8 cellular contexts compared by ENCODE assay signal in genomic region chr7:76294344-76295024, GRCh38. TPM values are rescaled to one million over a fixed set of nuclear protein-coding genes. Genes with fewer than 3 reads are reported as not detected.
DNase-seq lines count a peak whose midpoint lies in the region; ATAC-seq and TF ChIP-seq lines count a peak whose summit lies in the region.

No MANE protein-coding gene starts in this region.

- no peaks in the 10 kb centered on the region for H3K27me3 Mint-ChIP-seq in activated T-cell treated with anti-CD3 and anti-CD28 coated beads, Interleukin-2, amount 50 U/mL, for 4 hours (ENCODE audit: low read depth)
- no peaks in the 10 kb centered on the region for H3K27me3 Mint-ChIP-seq in activated CD8-positive, alpha-beta T cell treated with anti-CD3 and anti-CD28 coated beads for 36 hours

- H3K9me3 ChIP-seq in SK-N-SH, result no peaks in the 10 kb centered on the region
- no peaks in the 10 kb centered on the region for H3K9me3 ChIP-seq in fibroblast of lung (ENCODE audit: control insufficient read depth, insufficient read depth, low read depth, low read length)

- H4K20me1 ChIP-seq in SK-N-SH (ENCODE audit: insufficient read depth) (no peaks in the 10 kb centered on the region), fibroblast of lung (ENCODE audit: control insufficient read depth, extremely low read depth, insufficient read depth, low read length) (no peaks in the 10 kb centered on the region)

- H3K4me2 ChIP-seq in SK-N-SH (peak overlapping the region; percentile 92), fibroblast of lung (ENCODE audit: extremely low read depth, insufficient read depth, low read length) (peak overlapping the region; percentile 93)

- H3K9ac ChIP-seq in SK-N-SH (peak overlapping the region; percentile 75), fibroblast of lung (ENCODE audit: insufficient read depth, low read length) (peak overlapping the region; percentile 64)

- CTCF ChIA-PET in SK-N-SH (lab: Yijun Ruan, JAX), result interaction anchor here (0.6 to 31.3 kb wide), 4 partner anchors 8 to 118 kb away, joined by 3 to 774 read pairs (median 46); partner anchors contain the start of gene HSPB1
- CTCF ChIA-PET in activated CD8-positive, alpha-beta T cell treated with anti-CD3 and anti-CD28 coated beads for 36 hours (lab: Charles Lee), result interaction anchor here (4.8 kb wide), 1 partner anchor 22 kb away, joined by 78 read pairs; no protein-coding TSS in a partner anchor

- no peaks in the 10 kb centered on the region for H3K36me3 Mint-ChIP-seq in activated T-cell treated with anti-CD3 and anti-CD28 coated beads, Interleukin-2, amount 50 U/mL, for 4 hours (ENCODE audit: insufficient read depth)
- no peaks in the 10 kb centered on the region for H3K36me3 Mint-ChIP-seq in activated CD8-positive, alpha-beta T cell treated with anti-CD3 and anti-CD28 coated beads for 36 hours (ENCODE audit: low read depth)

- H3K27ac ChIP-seq in SK-N-SH (ENCODE audit: low read depth in 2 of 2, low read length in 1 of 2) (peak overlapping the region; percentile 86 to 99), fibroblast of lung (ENCODE audit: insufficient read depth, low read length) (peak overlapping the region; percentile 97)

- no peaks in the 10 kb centered on the region for H3K9me3 Mint-ChIP-seq in activated T-cell treated with anti-CD3 and anti-CD28 coated beads, Interleukin-2, amount 50 U/mL, for 4 hours
- H3K9me3 Mint-ChIP-seq in activated CD8-positive, alpha-beta T cell treated with anti-CD3 and anti-CD28 coated beads for 36 hours, result no peaks in the 10 kb centered on the region

- peaks cover 8% of the 10 kb centered on the region for H3K4me1 Mint-ChIP-seq in activated T-cell treated with anti-CD3 and anti-CD28 coated beads, Interleukin-2, amount 50 U/mL, for 4 hours (ENCODE audit: low read depth)
- H3K4me1 Mint-ChIP-seq in activated CD8-positive, alpha-beta T cell treated with anti-CD3 and anti-CD28 coated beads for 36 hours (ENCODE audit: low read depth), result peaks cover 13% of the 10 kb centered on the region

- peak overlapping the region; percentile 84 for H2AFZ ChIP-seq in SK-N-SH (ENCODE audit: low read depth)
- H2AFZ ChIP-seq in fibroblast of lung (ENCODE audit: low read length), result peak overlapping the region; percentile 73

- no peak overlapping the region for H3K27ac Mint-ChIP-seq in activated CD8-positive, alpha-beta T cell treated with anti-CD3 and anti-CD28 coated beads for 36 hours

- H3K4me3 ChIP-seq in SK-N-SH (ENCODE audit: low read depth in 2 of 2, low read length in 1 of 2), result peak overlapping the region; percentile 25 to 61; a peak in 3 of 4 replicates
- peak overlapping the region; percentile 35 to 50 (median 39) for H3K4me3 ChIP-seq in fibroblast of lung (replicated peaks in 1 of 4; ENCODE audit: control extremely low read depth in 1 of 4, insufficient read depth in 1 of 4, low read depth in 3 of 4, low read length in 4 of 4)

- in situ Hi-C loops in G401 (cut with HindIII; ENCODE audit: low sequenced_read_pairs), result no loop called here

- intact Hi-C loops in activated CD8-positive, alpha-beta T cell treated with anti-CD3 and anti-CD28 coated beads for 36 hours (cut with micrococcal nuclease), result no loop called here

- WGBS in SK-N-SH (ENCODE audit: low lambda C conversion rate), result 5% methylated on average over 20 of the region's 20 CpGs

- ATAC-seq in HG02571 (IDR thresholded peaks at IDR 0.05; ENCODE audit: unreplicated experiment), result no peak
- ATAC-seq in activated T-cell treated with anti-CD3 and anti-CD28 coated beads, Interleukin-2, amount 50 U/mL, for 4 hours, result no peak
- ATAC-seq in activated CD8-positive, alpha-beta T cell treated with anti-CD3 and anti-CD28 coated beads for 36 hours, result no peak

- no peak overlapping the region for H3K4me3 Mint-ChIP-seq in activated T-cell treated with anti-CD3 and anti-CD28 coated beads, Interleukin-2, amount 50 U/mL, for 4 hours
- H3K4me3 Mint-ChIP-seq in activated CD8-positive, alpha-beta T cell treated with anti-CD3 and anti-CD28 coated beads for 36 hours, result no peak overlapping the region

- peaks cover 33% of the 10 kb centered on the region for H3F3A ChIP-seq in SK-N-SH (replicated peaks; ENCODE audit: insufficient read depth)

- POLR2A ChIA-PET in SK-N-SH (lab: Yijun Ruan, JAX), result interaction anchor here (1.0 to 1.7 kb wide), 5 partner anchors 12 to 23 kb away, joined by 3 to 9 read pairs (median 5); no protein-coding TSS in a partner anchor
- POLR2A ChIA-PET in activated CD8-positive, alpha-beta T cell treated with anti-CD3 and anti-CD28 coated beads for 36 hours (lab: Charles Lee), result interaction anchor here (0.7 kb wide), 1 partner anchor 1138 kb away, joined by 3 read pairs; no protein-coding TSS in a partner anchor

- TF ChIP-seq RAD21 in SK-N-SH (IDR thresholded peaks at IDR 0.05; ENCODE audit: low read length), result 0 out of 2 replicates have a peak, but pooled peaks have one; percentile 29

- TF ChIP-seq CTCF in SK-N-SH (IDR thresholded peaks at IDR 0.05) (no peak), fibroblast of lung (conservative IDR thresholded peaks at IDR 0.05 in 1 of 2, IDR thresholded peaks at IDR 0.05 in 1 of 2; ENCODE audit: low read depth in 1 of 2, low read length in 2 of 2) (no peak)
- no peak for TF ChIP-seq CTCF in activated CD8-positive, alpha-beta T cell treated with anti-CD3 and anti-CD28 coated beads for 36 hours (IDR thresholded peaks at IDR 0.05)

- H3K36me3 ChIP-seq in SK-N-SH (replicated peaks in 1 of 2; ENCODE audit: control insufficient read depth in 1 of 2, insufficient read depth in 2 of 2, low read length in 1 of 2) (no peaks in the 10 kb centered on the region), fibroblast of lung (ENCODE audit: control insufficient read depth, insufficient read depth, low read length) (no peaks in the 10 kb centered on the region)

- DNase-seq in G401 (ENCODE audit: low spot score) (peak; percentile 71), NCI-H1417 (lab: John Stamatoyannopoulos, UW) (peak; percentile 88 to 97 (median 95)), SK-N-SH (peak; percentile 92), fibroblast of lung (ENCODE audit: low read depth in 2 of 2) (peak; percentile 96 to 97), myocyte (ENCODE audit: low read depth) (peak; percentile 100)
- DNase-seq in activated T-cell treated with anti-CD3 and anti-CD28 coated beads, Interleukin-2, amount 50 U/mL, for 4 hours, result no peak
- no peak for DNase-seq in activated CD8-positive, alpha-beta T cell treated with anti-CD3 and anti-CD28 coated beads for 36 hours

- H3K4me1 ChIP-seq in SK-N-SH (ENCODE audit: control insufficient read depth in 1 of 2, insufficient read depth in 2 of 2, low read depth in 1 of 2, low read length in 1 of 2) (peaks cover 26 to 36% of the 10 kb centered on the region in 2 experiments; a peak in 3 of 4 replicates), fibroblast of lung (ENCODE audit: control insufficient read depth, extremely low read depth, insufficient read depth, low read length) (peaks cover 30% of the 10 kb centered on the region)

- H3K27me3 ChIP-seq in SK-N-SH (ENCODE audit: insufficient read depth), result no peaks in the 10 kb centered on the region
- H3K27me3 ChIP-seq in fibroblast of lung (ENCODE audit: control insufficient read depth, insufficient read depth, low read length), result no peaks in the 10 kb centered on the region

- peak; percentile 70 to 100; a peak in 3 of 4 replicates for TF ChIP-seq EP300 in SK-N-SH (IDR thresholded peaks at IDR 0.05; ENCODE audit: borderline replicate concordance in 1 of 2, low read depth in 1 of 2, low read length in 1 of 2)

- no peaks in the 10 kb centered on the region for H3K9me2 ChIP-seq in SK-N-SH

- H3K79me2 ChIP-seq in SK-N-SH (ENCODE audit: insufficient read depth) (no peaks in the 10 kb centered on the region), fibroblast of lung (ENCODE audit: control insufficient read depth, insufficient read depth, low read length) (no peaks in the 10 kb centered on the region)

TF ChIP-seq in SK-N-SH, 30 proteins besides CTCF, POLR2A, EP300 and RAD21 (continues in another document):
- TF ChIP-seq SIN3A (IDR thresholded peaks at IDR 0.05; ENCODE audit: borderline replicate concordance, low read depth, low read length) (0 out of 2 replicates have a peak, but pooled peaks have one; percentile 92), TAF1 (IDR thresholded peaks at IDR 0.05; ENCODE audit: borderline replicate concordance, low read depth, low read length) (peak; percentile 72), REST (IDR thresholded peaks at IDR 0.05; ENCODE audit: low read depth, low read length) (0 out of 2 replicates have a peak, but pooled peaks have one; percentile 60)

RNA-seq across cellular contexts. Expression of gene HSPB1, which starts 8.0 kb away (rescaled TPM):
- 129 and 145 TPM in 2 replicates for total RNA-seq in G401 (2014; rRNA removed; shearing (Covaris generic))
- polyA plus RNA-seq in SK-N-SH (2012; rRNA removed), result 439 and 824 TPM in 2 replicates
- polyA plus RNA-seq in SK-N-SH (2012; cell fraction: cytosol; rRNA removed), result 324 and 487 TPM in 2 replicates
- 369 and 776 TPM in 2 replicates for polyA plus RNA-seq in SK-N-SH (2012; cell fraction: nucleus; rRNA removed)
- total RNA-seq in fibroblast of lung, result 36.2 and 70.0 TPM in 2 replicates
- 234 and 235 TPM in 2 replicates for polyA plus RNA-seq in fibroblast of lung
- 950 and 998 TPM in 2 replicates for polyA plus RNA-seq in fibroblast of lung (2012)
- polyA minus RNA-seq in fibroblast of lung (ENCODE audit: low replicate concordance), result 199 and 349 TPM in 2 replicates
- 702 and 809 TPM in 2 replicates for total RNA-seq in myocyte
- 2,326 TPM for polyA plus RNA-seq in myocyte (2012)
- 10 to 100 TPM; 50.3 to 57.0 (median 53.8) TPM for total RNA-seq in activated T-cell treated with anti-CD3 and anti-CD28 coated beads, Interleukin-2, amount 50 U/mL, for 4 hours
- total RNA-seq in activated CD8-positive, alpha-beta T cell treated with anti-CD3 and anti-CD28 coated beads for 36 hours, result 100 to 1,000 TPM; 104 to 109 TPM

Comparison
In these comparisons a context has a peak if more than half of its experiments do, and no peak if none do; other contexts are left out.
1. DNase-seq: peak in G401 (single experiment), NCI-H1417 (3 of 3), SK-N-SH (single experiment), fibroblast of lung (2 of 2) and myocyte (single experiment); none in activated T-cell treated with anti-CD3 and anti-CD28 coated beads, Interleukin-2, amount 50 U/mL, for 4 hours (single experiment) and activated CD8-positive, alpha-beta T cell treated with anti-CD3 and anti-CD28 coated beads for 36 hours (single experiment).